17 cellular contexts compared by ENCODE assay signal in genomic region chr1:84859866-84860265, GRCh38. TPM values are rescaled to one million over a fixed set of nuclear protein-coding genes. Genes with fewer than 3 reads are reported as not detected.
DNase-seq lines count a peak whose midpoint lies in the region; ATAC-seq, FAIRE-seq and TF ChIP-seq lines count a peak whose summit lies in the region.
"Had no signal": no experiment of that assay in that cellular context is flagged by ENCODE, and none has a peak within 500 bp of the region (broad histone marks: within the 10 kb centered on the region; RNA-seq: fewer than 3 reads in every experiment).

No MANE protein-coding gene starts in this region.

- H3K27me3 ChIP-seq in Loucy (ENCODE audit: insufficient read depth, low read length, poor library complexity, severe bottlenecking) (no peaks in the 10 kb centered on the region), bronchial epithelial cell (ENCODE audit: control insufficient read depth, insufficient read depth, low read length) (no peaks in the 10 kb centered on the region), aorta (ENCODE audit: control insufficient read depth in 1 of 2, insufficient read depth in 2 of 2, low read length in 1 of 2) (no peaks in the 10 kb centered on the region)
- H3K27me3 ChIP-seq: BE2C had no signal

- H3K4me3 ChIP-seq in Loucy (ENCODE audit: low read length, poor library complexity, severe bottlenecking) (no peak overlapping the region), bronchial epithelial cell (ENCODE audit: low read depth, low read length) (no peak overlapping the region), aorta (ENCODE audit: low read length in 2 of 2) (no peak overlapping the region)
- H3K4me3 ChIP-seq: A549, GM12878 had no signal

- no peak for ATAC-seq in HG03442 (IDR thresholded peaks at IDR 0.05; ENCODE audit: unreplicated experiment)
- ATAC-seq in aorta (ENCODE audit: low FRiP score), result no peak
- ATAC-seq in HG03097 (IDR thresholded peaks at IDR 0.05; ENCODE audit: low FRiP score, unreplicated experiment), result no peak
- ATAC-seq: A549, GM12878 had no signal

- in situ Hi-C loops in GM13976 (cut with MboI; ENCODE audit: low sequenced_read_pairs, unreplicated experiment), result no loop called here

- H3K9me2 ChIP-seq in Loucy (replicated peaks; ENCODE audit: low read depth, low read length), result no peaks in the 10 kb centered on the region

- H3K9me3 ChIP-seq in Loucy (ENCODE audit: insufficient read depth, low read depth, low read length) (no peaks in the 10 kb centered on the region), aorta (ENCODE audit: control insufficient read depth, low read length) (no peaks in the 10 kb centered on the region)
- H3K9me3 ChIP-seq: A549, BE2C had no signal

- H3K4me1 ChIP-seq in Loucy (ENCODE audit: insufficient read depth, low read length, poor library complexity, severe bottlenecking), result peaks cover 23% of the 10 kb centered on the region
- H3K4me1 ChIP-seq in aorta (ENCODE audit: control insufficient read depth in 1 of 2, insufficient read depth in 2 of 2, low read length in 2 of 2), result no peaks in the 10 kb centered on the region
- H3K4me1 ChIP-seq: A549, BE2C had no signal

- 80 to 83% methylated on average over 4 of the region's 4 CpGs for WGBS in aorta, 2 donors

- H3K4me2 ChIP-seq in Loucy (ENCODE audit: low read depth, low read length, poor library complexity, severe bottlenecking), result no peak overlapping the region
- H3K4me2 ChIP-seq: A549 had no signal

- H3F3A ChIP-seq in Loucy (ENCODE audit: low read depth), result no peaks in the 10 kb centered on the region

- TF ChIP-seq CTCF in Loucy (conservative IDR thresholded peaks at IDR 0.05; ENCODE audit: low read length) (no peak), bronchial epithelial cell (IDR thresholded peaks at IDR 0.05; ENCODE audit: insufficient read depth, low read length, severe bottlenecking) (no peak), GM13976 (IDR thresholded peaks at IDR 0.05; ENCODE audit: borderline replicate concordance, control extremely low read depth, extremely low read depth, insufficient read depth, missing control alignments) (no peak)

- no peaks in the 10 kb centered on the region for H4K20me1 ChIP-seq in Loucy (ENCODE audit: insufficient read depth, low read length, poor library complexity, severe bottlenecking)

- H3K36me3 ChIP-seq in Loucy (ENCODE audit: insufficient read depth, low read length) (no peaks in the 10 kb centered on the region), bronchial epithelial cell (ENCODE audit: control insufficient read depth, insufficient read depth, low read length) (peaks cover 1% of the 10 kb centered on the region), aorta (ENCODE audit: control insufficient read depth in 1 of 2, insufficient read depth in 2 of 2, low read length in 1 of 2) (no peaks in the 10 kb centered on the region)
- H3K36me3 ChIP-seq: BE2C had no signal

- H3K9ac ChIP-seq in Loucy (ENCODE audit: low read depth, low read length, poor library complexity, severe bottlenecking), result no peak overlapping the region

- peak; percentile 32 for FAIRE-seq in bronchial epithelial cell (lab: Jason Lieb, UNC)
- FAIRE-seq: A549, D721Med, GM12878 had no signal

- 0 out of 2 replicates have a peak overlapping the region, but pooled peaks have one; percentile 37 for H2AFZ ChIP-seq in Loucy (ENCODE audit: low read length)

- no peaks in the 10 kb centered on the region for H3K79me2 ChIP-seq in Loucy (ENCODE audit: insufficient read depth, low read length)

- intact Hi-C loops in aorta (cut with DNase I), result no loop called here

- DNase-seq in bronchial epithelial cell (ENCODE audit: low read depth) (peak; percentile 48), fibroblast of gingiva (ENCODE audit: low read depth) (peak; percentile 42), aorta (no peak), GM13976 (ENCODE audit: low spot score) (no peak)
- DNase-seq: BE2C; CD4-positive, alpha-beta memory T cell; DND-41; GOT3; H9 had no signal

- no peak overlapping the region for H3K27ac ChIP-seq in aorta (ENCODE audit: low read depth in 1 of 2, low read length in 2 of 2)
- H3K27ac ChIP-seq: A549, C4-2B, HL-60 had no signal

RNA-seq across cellular contexts. Expression of gene LPAR3, which starts 33.1 kb away (rescaled TPM):
- total RNA-seq in bronchial epithelial cell (37.1 and 104 TPM in 2 replicates), aorta (under 1 TPM; 0.10 to 0.33 TPM)
- polyA plus RNA-seq in aorta, result under 1 TPM in 1 of 2 donors, not detected in 1; 0.38 TPM

Comparison
In these comparisons a context has a peak if more than half of its experiments do, and no peak if none do; other contexts are left out.
1. DNase-seq: peak in bronchial epithelial cell (single experiment) and fibroblast of gingiva (single experiment); none in aorta (0 of 2) and GM13976 (single experiment).
2. RNA of gene LPAR3, which starts 33.1 kb away (total RNA-seq): 37.1 to 104 TPM in bronchial epithelial cell; 0.10 to 0.33 TPM in aorta; every median in the first group is over 10 times any median in the second.